Comparison of ENCODE assay signal across 1 cellular context in the genomic region with DNA sequence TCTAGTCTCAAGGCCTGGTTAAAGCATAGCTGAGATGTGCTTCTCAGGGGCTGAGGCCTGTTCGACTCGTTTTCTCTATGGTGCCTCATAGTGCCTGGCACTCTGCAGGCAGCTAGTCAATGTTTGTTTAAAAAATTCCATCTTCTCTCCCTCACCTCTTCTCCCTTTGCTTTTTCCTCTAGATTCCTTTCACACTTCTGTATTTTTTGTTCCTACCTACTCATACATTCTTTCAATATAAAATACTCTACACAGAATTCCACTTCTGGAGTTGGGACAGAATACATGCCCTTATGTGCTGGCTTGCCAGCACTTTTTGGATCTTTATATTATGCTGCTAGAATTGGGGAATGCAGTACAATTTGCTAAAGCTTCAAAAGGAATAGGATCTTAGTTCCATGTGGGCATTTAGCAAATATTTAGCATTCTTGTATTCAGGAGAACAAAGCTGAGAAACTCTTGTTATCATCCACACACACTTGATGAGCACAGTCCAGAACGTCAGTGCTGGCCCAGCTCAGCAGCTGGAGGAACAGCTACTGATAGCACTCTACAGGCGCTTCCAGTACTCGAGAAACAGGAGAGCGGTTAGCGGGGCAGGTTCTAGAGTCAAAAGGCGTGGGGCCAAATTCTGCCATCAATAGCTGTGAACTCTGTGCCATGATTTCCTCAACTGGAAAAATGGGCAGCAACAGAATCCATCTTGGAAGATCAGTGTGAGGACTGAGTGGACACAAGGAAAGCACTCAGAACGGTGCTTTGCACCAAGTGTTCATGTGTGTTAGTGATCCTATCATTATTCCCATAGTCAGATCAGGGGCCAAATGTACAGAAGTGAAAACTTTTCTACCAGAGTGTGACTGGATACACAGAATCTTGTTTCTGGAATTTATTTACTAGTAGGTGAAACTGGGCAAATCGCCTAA.
TF ChIP-seq lines count a peak whose summit lies in the region.

No MANE protein-coding gene starts in this region.

TF ChIP-seq in A549, 52 proteins besides CTCF, POLR2A, EP300 and RAD21 (continued from another document):
- TF ChIP-seq, protein P1, sequence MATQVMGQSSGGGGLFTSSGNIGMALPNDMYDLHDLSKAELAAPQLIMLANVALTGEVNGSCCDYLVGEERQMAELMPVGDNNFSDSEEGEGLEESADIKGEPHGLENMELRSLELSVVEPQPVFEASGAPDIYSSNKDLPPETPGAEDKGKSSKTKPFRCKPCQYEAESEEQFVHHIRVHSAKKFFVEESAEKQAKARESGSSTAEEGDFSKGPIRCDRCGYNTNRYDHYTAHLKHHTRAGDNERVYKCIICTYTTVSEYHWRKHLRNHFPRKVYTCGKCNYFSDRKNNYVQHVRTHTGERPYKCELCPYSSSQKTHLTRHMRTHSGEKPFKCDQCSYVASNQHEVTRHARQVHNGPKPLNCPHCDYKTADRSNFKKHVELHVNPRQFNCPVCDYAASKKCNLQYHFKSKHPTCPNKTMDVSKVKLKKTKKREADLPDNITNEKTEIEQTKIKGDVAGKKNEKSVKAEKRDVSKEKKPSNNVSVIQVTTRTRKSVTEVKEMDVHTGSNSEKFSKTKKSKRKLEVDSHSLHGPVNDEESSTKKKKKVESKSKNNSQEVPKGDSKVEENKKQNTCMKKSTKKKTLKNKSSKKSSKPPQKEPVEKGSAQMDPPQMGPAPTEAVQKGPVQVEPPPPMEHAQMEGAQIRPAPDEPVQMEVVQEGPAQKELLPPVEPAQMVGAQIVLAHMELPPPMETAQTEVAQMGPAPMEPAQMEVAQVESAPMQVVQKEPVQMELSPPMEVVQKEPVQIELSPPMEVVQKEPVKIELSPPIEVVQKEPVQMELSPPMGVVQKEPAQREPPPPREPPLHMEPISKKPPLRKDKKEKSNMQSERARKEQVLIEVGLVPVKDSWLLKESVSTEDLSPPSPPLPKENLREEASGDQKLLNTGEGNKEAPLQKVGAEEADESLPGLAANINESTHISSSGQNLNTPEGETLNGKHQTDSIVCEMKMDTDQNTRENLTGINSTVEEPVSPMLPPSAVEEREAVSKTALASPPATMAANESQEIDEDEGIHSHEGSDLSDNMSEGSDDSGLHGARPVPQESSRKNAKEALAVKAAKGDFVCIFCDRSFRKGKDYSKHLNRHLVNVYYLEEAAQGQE (IDR thresholded peaks at IDR 0.05) = no peak
- TF ChIP-seq NFE2L2 (conservative IDR thresholded peaks at IDR 0.05; ENCODE audit: low read length) (no peak), ZFP36 (IDR thresholded peaks at IDR 0.05; ENCODE audit: borderline replicate concordance, partially characterized antibody) (no peak), CBX8 (IDR thresholded peaks at IDR 0.05) (no peak), MYC (IDR thresholded peaks at IDR 0.05; ENCODE audit: borderline replicate concordance, low read length) (no peak), CBX2 (IDR thresholded peaks at IDR 0.05; ENCODE audit: borderline replicate concordance, low read depth) (no peak), TP53 (CRISPR knock-in tag; IDR thresholded peaks at IDR 0.05) (no peak), HEYL (CRISPR knock-in tag; IDR thresholded peaks at IDR 0.05) (no peak)
